ENCODE assay signal across 34 cellular contexts in genomic region chr16:77060614-77061013, GRCh38.
"Had no signal": no experiment of that assay in that cellular context is flagged by ENCODE, and none has a peak within 500 bp of the region (broad histone marks: within the 10 kb centered on the region; RNA-seq: fewer than 3 reads in every experiment).

No MANE protein-coding gene starts in this region.

- H3K9me3 ChIP-seq: adrenal gland, body of pancreas, breast epithelium had no signal

- H3K27me3 Mint-ChIP-seq: activated CD4-positive, alpha-beta memory T cell treated with anti-CD3 and anti-CD28 coated beads for 36 hours; activated CD4-positive, alpha-beta T cell treated with anti-CD3 and anti-CD28 coated beads, Interleukin-2, amount 10 ng/mL, durations not matched to agents 24 days and 14 days; activated naive CD8-positive, alpha-beta T cell treated with anti-CD3 and anti-CD28 coated beads for 36 hours had no signal

- DNase-seq: activated B cell treated with CpG ODN at 0.5 μM for 24 hours; activated CD4-positive, alpha-beta memory T cell treated with anti-CD3 and anti-CD28 coated beads for 36 hours; activated CD4-positive, alpha-beta T cell treated with anti-CD3 and anti-CD28 coated beads for 4 hours; activated CD4-positive, alpha-beta T cell treated with anti-CD3 and anti-CD28 coated beads, Interleukin-2, amount 10 ng/mL, durations not matched to agents 24 days and 14 days; activated CD4-positive, alpha-beta T cell treated with anti-CD3 and anti-CD28 coated beads, Interleukin-2, amount 50 U/mL, for 1 hour; activated CD4-positive, alpha-beta T cell treated with anti-CD3 and anti-CD28 coated beads, Interleukin-2, amount 50 U/mL, for 4 hours; activated CD4-positive, CD25-positive, alpha-beta regulatory T cell treated with anti-CD3 and anti-CD28 coated beads, Interleukin-2, amount 50 U/mL, for 72 hours; activated CD8-positive, alpha-beta memory T cell treated with anti-CD3 and anti-CD28 coated beads, Interleukin-2, amount 50 U/mL, for 4 hours; activated CD8-positive, alpha-beta T cell treated with anti-CD3 and anti-CD28 coated beads for 36 hours; activated effector memory CD4-positive, alpha-beta T cell treated with anti-CD3 and anti-CD28 coated beads, Interleukin-2, amount 50 U/mL, for 16 hours; activated gamma-delta T cell treated with Interleukin-2 at 50 U/mL for 16 hours; activated naive CD4-positive, alpha-beta T cell; activated naive CD4-positive, alpha-beta T cell treated with anti-CD3 and anti-CD28 coated beads for 36 hours; activated naive CD4-positive, alpha-beta T cell treated with anti-CD3 and anti-CD28 coated beads, Interleukin-2, amount 50 U/mL, for 16 hours; activated naive CD8-positive, alpha-beta T cell treated with anti-CD3 and anti-CD28 coated beads for 36 hours; activated T-cell treated with anti-CD3 and anti-CD28 coated beads for 4 hours; activated T-cell treated with anti-CD3 and anti-CD28 coated beads, Interleukin-2, amount 50 U/mL, for 1 hour; activated T-cell treated with anti-CD3 and anti-CD28 coated beads, Interleukin-2, amount 50 U/mL, for 4 hours; activated T-cell treated with anti-CD3 and anti-CD28 coated beads, Interleukin-2, amount 50 U/mL, for 72 hours; adrenal gland; amniotic stem cell; aorta; body of pancreas; brain microvascular endothelial cell; central memory CD4-positive, alpha-beta T cell; T-helper 2 cell; T-helper 9 cell had no signal

- H3K4me3 ChIP-seq: adrenal gland, body of pancreas, breast epithelium had no signal

- H3K27me3 ChIP-seq: adrenal gland, body of pancreas, brain microvascular endothelial cell, breast epithelium had no signal

- H3K27ac ChIP-seq: adrenal gland, body of pancreas, brain microvascular endothelial cell, breast epithelium, VCaP had no signal

- H3K36me3 Mint-ChIP-seq: activated CD4-positive, alpha-beta memory T cell treated with anti-CD3 and anti-CD28 coated beads for 36 hours; activated naive CD4-positive, alpha-beta T cell treated with anti-CD3 and anti-CD28 coated beads, Interleukin-2, amount 50 U/mL, for 72 hours; activated naive CD8-positive, alpha-beta T cell treated with anti-CD3 and anti-CD28 coated beads for 36 hours had no signal

- H3K36me3 ChIP-seq: adrenal gland, brain microvascular endothelial cell, breast epithelium had no signal

- H3K4me1 ChIP-seq: adrenal gland, body of pancreas, breast epithelium had no signal

- ATAC-seq: activated CD8-positive, alpha-beta T cell treated with anti-CD3 and anti-CD28 coated beads for 36 hours; activated naive CD4-positive, alpha-beta T cell treated with anti-CD3 and anti-CD28 coated beads, Interleukin-2, amount 50 U/mL, for 72 hours; activated T-cell treated with anti-CD3 and anti-CD28 coated beads, Interleukin-2, amount 50 U/mL, for 4 hours; activated T-cell treated with anti-CD3 and anti-CD28 coated beads, Interleukin-2, amount 50 U/mL, for 72 hours; activated T-helper 17 cell treated with anti-CD3 and anti-CD28 coated beads, Interleukin-2, amount 50 U/mL, for 72 hours; body of pancreas had no signal

- H3K9me3 Mint-ChIP-seq: activated CD4-positive, alpha-beta T cell treated with anti-CD3 and anti-CD28 coated beads, Interleukin-2, amount 10 ng/mL, durations not matched to agents 24 days and 14 days; activated T-cell treated with anti-CD3 and anti-CD28 coated beads, Interleukin-2, amount 50 U/mL, for 72 hours; activated T-helper 1 cell treated with anti-CD3 and anti-CD28 coated beads, Interleukin-12 subunit alpha, Interleukin-12 subunit beta, Interleukin-2, Interleukin-4 antibody, amounts not matched to agents 30 ng/mL and 10 ng/mL and 1 ng/mL, durations not matched to agents 14 hours and 24 hours and 36 hours; T-helper 2 cell treated with Interferon-gamma antibody and Interleukin-4, amounts not matched to agents 5 μg/mL and 100 μg/mL, for 36 hours had no signal

- H3K4me1 Mint-ChIP-seq: activated B cell treated with CpG ODN at 0.5 μM for 24 hours; activated CD4-positive, alpha-beta T cell treated with anti-CD3 and anti-CD28 coated beads, Interleukin-2, amount 10 ng/mL, durations not matched to agents 24 days and 14 days; activated naive CD8-positive, alpha-beta T cell treated with anti-CD3 and anti-CD28 coated beads for 36 hours; activated T-helper 17 cell treated with anti-CD3 and anti-CD28 coated beads, Interleukin-2, amount 50 U/mL, for 72 hours had no signal

- H3K4me3 Mint-ChIP-seq: activated B cell treated with CpG ODN at 0.5 μM for 24 hours; activated CD4-positive, alpha-beta memory T cell treated with anti-CD3 and anti-CD28 coated beads for 36 hours; activated CD4-positive, alpha-beta T cell treated with anti-CD3 and anti-CD28 coated beads, Interleukin-2, amount 10 ng/mL, durations not matched to agents 24 days and 14 days; activated CD8-positive, alpha-beta T cell treated with anti-CD3 and anti-CD28 coated beads for 36 hours; activated naive CD4-positive, alpha-beta T cell treated with anti-CD3 and anti-CD28 coated beads for 36 hours; activated naive CD8-positive, alpha-beta T cell treated with anti-CD3 and anti-CD28 coated beads for 36 hours; activated T-cell treated with anti-CD3 and anti-CD28 coated beads, Interleukin-2, amount 50 U/mL, for 4 hours; activated T-cell treated with anti-CD3 and anti-CD28 coated beads, Interleukin-2, amount 50 U/mL, for 72 hours; activated T-helper 1 cell treated with anti-CD3 and anti-CD28 coated beads, Interleukin-12 subunit alpha, Interleukin-12 subunit beta, Interleukin-2, Interleukin-4 antibody, amounts not matched to agents 30 ng/mL and 10 ng/mL and 1 ng/mL, durations not matched to agents 14 hours and 24 hours and 36 hours; activated T-helper 17 cell treated with anti-CD3 and anti-CD28 coated beads, Interleukin-2, amount 50 U/mL, for 72 hours; T-helper 1 cell treated with Interleukin-12 subunit alpha and Interleukin-12 subunit beta and Interleukin-4 antibody, amounts not matched to agents 30 μg/mL and 1 μg/mL, for 36 hours; T-helper 2 cell treated with Interferon-gamma antibody and Interleukin-4, amounts not matched to agents 5 μg/mL and 100 μg/mL, for 36 hours had no signal

- H3K27ac Mint-ChIP-seq: activated B cell treated with CpG ODN at 0.5 μM for 24 hours; activated CD4-positive, alpha-beta memory T cell treated with anti-CD3 and anti-CD28 coated beads for 36 hours; activated CD4-positive, alpha-beta T cell treated with anti-CD3 and anti-CD28 coated beads, Interleukin-2, amount 10 ng/mL, durations not matched to agents 24 days and 14 days; activated CD8-positive, alpha-beta T cell treated with anti-CD3 and anti-CD28 coated beads for 36 hours; activated naive CD4-positive, alpha-beta T cell treated with anti-CD3 and anti-CD28 coated beads for 36 hours; activated naive CD4-positive, alpha-beta T cell treated with anti-CD3 and anti-CD28 coated beads, Interleukin-2, amount 50 U/mL, for 72 hours; activated naive CD8-positive, alpha-beta T cell treated with anti-CD3 and anti-CD28 coated beads for 36 hours; activated T-cell treated with anti-CD3 and anti-CD28 coated beads, Interleukin-2, amount 50 U/mL, for 72 hours; activated T-helper 1 cell treated with anti-CD3 and anti-CD28 coated beads, Interleukin-12 subunit alpha, Interleukin-12 subunit beta, Interleukin-2, Interleukin-4 antibody, amounts not matched to agents 30 ng/mL and 10 ng/mL and 1 ng/mL, durations not matched to agents 14 hours and 24 hours and 36 hours; activated T-helper 17 cell treated with anti-CD3 and anti-CD28 coated beads, Interleukin-2, amount 50 U/mL, for 72 hours; T-helper 1 cell treated with Interleukin-12 subunit alpha and Interleukin-12 subunit beta and Interleukin-4 antibody, amounts not matched to agents 30 μg/mL and 1 μg/mL, for 36 hours; T-helper 2 cell treated with Interferon-gamma antibody and Interleukin-4, amounts not matched to agents 5 μg/mL and 100 μg/mL, for 36 hours had no signal
